Comparison of ENCODE assay signal across 1 cellular context in the genomic region with DNA sequence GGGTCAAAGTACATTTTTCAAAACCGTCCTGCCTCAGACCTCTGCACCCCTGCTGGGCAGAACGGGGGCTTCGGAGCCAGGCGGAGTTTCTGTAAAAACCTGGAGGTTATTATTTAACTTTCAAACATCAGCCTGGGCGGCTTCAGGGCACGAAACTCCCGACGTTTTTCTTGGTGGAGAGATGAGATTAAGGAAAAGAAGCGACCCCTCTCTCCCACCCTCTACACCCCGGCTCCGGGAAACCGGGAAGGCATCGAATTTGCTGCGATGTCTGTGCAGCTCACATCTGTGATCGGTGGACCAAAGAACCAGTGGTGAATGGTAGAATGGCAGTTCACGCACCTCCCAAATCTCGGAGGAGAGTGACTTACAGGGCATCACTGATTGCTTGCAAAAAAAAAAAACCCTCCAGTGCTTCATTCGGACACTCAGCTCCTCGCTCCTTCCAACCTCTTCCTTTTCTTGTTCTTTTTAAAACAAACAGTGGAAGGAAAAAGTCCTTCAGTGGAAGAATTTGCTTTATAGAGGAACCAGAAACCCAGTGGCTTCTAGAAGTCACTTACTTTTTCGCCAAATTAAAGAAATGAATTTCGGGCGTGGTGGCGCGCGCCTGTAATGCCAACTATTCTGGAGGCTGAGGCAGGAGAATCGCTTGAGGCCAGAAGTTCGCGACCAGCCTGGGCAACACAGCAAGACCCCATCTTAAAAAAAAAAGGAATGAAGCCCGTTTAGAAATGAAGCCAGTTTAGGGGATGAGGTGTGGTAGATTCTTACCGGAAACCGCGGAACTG.
TF ChIP-seq lines count a peak whose summit lies in the region.

No MANE protein-coding gene starts in this region.

TF ChIP-seq in GM12878, 131 proteins besides CTCF, POLR2A, EP300 and RAD21:
- TF ChIP-seq FOS (IDR thresholded peaks at IDR 0.05; ENCODE audit: borderline replicate concordance, extremely low read depth, insufficient read length) (no peak), MEF2A (IDR thresholded peaks at IDR 0.05; ENCODE audit: insufficient read depth, low read depth, low read length) (no peak), CEBPZ (IDR thresholded peaks at IDR 0.05; ENCODE audit: low read depth, low read length) (no peak), SIN3A (IDR thresholded peaks at IDR 0.05; ENCODE audit: low read depth, low read length) (0 out of 2 replicates have a peak, but pooled peaks have one; percentile 12), ZSCAN29 (IDR thresholded peaks at IDR 0.05) (no peak), ZBTB40 (IDR thresholded peaks at IDR 0.05; ENCODE audit: borderline replicate concordance) (0 out of 2 replicates have a peak, but pooled peaks have one; percentile 40), SUZ12 (IDR thresholded peaks at IDR 0.05; ENCODE audit: unreplicated experiment) (no peak), NBN (IDR thresholded peaks at IDR 0.05) (no peak), MLLT1 (IDR thresholded peaks at IDR 0.05) (peak; percentile 96), RFX5 (IDR thresholded peaks at IDR 0.05; ENCODE audit: low read depth, low read length) (no peak), KAT2A (conservative IDR thresholded peaks at IDR 0.05; ENCODE audit: control insufficient read depth, low read depth, low read length) (no peak), NKRF (conservative IDR thresholded peaks at IDR 0.05) (no peak), ZNF384 (IDR thresholded peaks at IDR 0.05; ENCODE audit: borderline replicate concordance, low read depth, low read length) (peak; percentile 62; the same call in 1 of the 2 replicates)
- TF ChIP-seq, protein P1, sequence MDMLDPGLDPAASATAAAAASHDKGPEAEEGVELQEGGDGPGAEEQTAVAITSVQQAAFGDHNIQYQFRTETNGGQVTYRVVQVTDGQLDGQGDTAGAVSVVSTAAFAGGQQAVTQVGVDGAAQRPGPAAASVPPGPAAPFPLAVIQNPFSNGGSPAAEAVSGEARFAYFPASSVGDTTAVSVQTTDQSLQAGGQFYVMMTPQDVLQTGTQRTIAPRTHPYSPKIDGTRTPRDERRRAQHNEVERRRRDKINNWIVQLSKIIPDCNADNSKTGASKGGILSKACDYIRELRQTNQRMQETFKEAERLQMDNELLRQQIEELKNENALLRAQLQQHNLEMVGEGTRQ (IDR thresholded peaks at IDR 0.05; ENCODE audit: borderline replicate concordance, low read depth, low read length), result no peak
TF ChIP-seq in GM12878: peak in this region for 4.
